In genomic region chr17:8289103-8289397, GRCh38 we compare ENCODE assay signal across 8 cellular contexts. TPM values are rescaled to one million over a fixed set of nuclear protein-coding genes. Genes with fewer than 3 reads are reported as not detected.
DNase-seq lines count a peak whose midpoint lies in the region; ATAC-seq and TF ChIP-seq lines count a peak whose summit lies in the region.

No MANE protein-coding gene starts in this region.

- H4K20me1 ChIP-seq in neural progenitor cell (ENCODE audit: low read depth): no peaks in the 10 kb centered on the region

- H3K4me1 ChIP-seq in endocrine pancreas (ENCODE audit: control insufficient read depth, insufficient read depth, low read length) (no peaks in the 10 kb centered on the region), neural progenitor cell (peaks cover 7% of the 10 kb centered on the region)

- ATAC-seq in GM18873 (IDR thresholded peaks at IDR 0.05; ENCODE audit: low FRiP score, unreplicated experiment) (no peak), HG03571 (IDR thresholded peaks at IDR 0.05; ENCODE audit: unreplicated experiment) (no peak)

- H2AFZ ChIP-seq in neural progenitor cell (replicated peaks): peak overlapping the region; percentile 60

- CTCF ChIA-PET in RWPE1 (lab: Yijun Ruan, JAX): interaction anchor here (0.7 kb wide), 1 partner anchor 27 kb away, joined by 3 read pairs; no protein-coding TSS in a partner anchor

- H3K79me2 ChIP-seq in neural progenitor cell (ENCODE audit: low read depth): no peaks in the 10 kb centered on the region

- peak overlapping the region; percentile 32 for H3K4me3 ChIP-seq in endocrine pancreas (ENCODE audit: control insufficient read depth, insufficient read depth, low read length)
- peak overlapping the region; percentile 59 for H3K4me3 ChIP-seq in neural progenitor cell

- POLR2A ChIA-PET in RWPE1 (lab: Yijun Ruan, JAX; ENCODE audit: low non-redundant PET): interaction anchor here (0.8 to 1.1 kb wide), 2 partner anchors 36 to 40 kb away, joined by 3 to 8 read pairs; partner anchors contain the start of gene PFAS

- no peaks in the 10 kb centered on the region for H3F3A ChIP-seq in neural progenitor cell (ENCODE audit: low read depth)

- H3K9me3 ChIP-seq in endocrine pancreas (ENCODE audit: control insufficient read depth, low read length): no peaks in the 10 kb centered on the region
- no peaks in the 10 kb centered on the region for H3K9me3 ChIP-seq in neural progenitor cell (ENCODE audit: low read depth)

- peak overlapping the region; percentile 76 for H3K4me2 ChIP-seq in neural progenitor cell

- peak overlapping the region; percentile 99 for H3K4me3 Mint-ChIP-seq in activated CD4-positive, alpha-beta T cell treated with anti-CD3 and anti-CD28 coated beads, Interleukin-2, amount 10 ng/mL, durations not matched to agents 24 days and 14 days
- peak overlapping the region; percentile 94 for H3K4me3 Mint-ChIP-seq in neural progenitor cell

- TF ChIP-seq CTCF in RWPE1 (conservative IDR thresholded peaks at IDR 0.05; ENCODE audit: low read depth) (no peak), neural progenitor cell (IDR thresholded peaks at IDR 0.05) (no peak)

- H3K9ac ChIP-seq in endocrine pancreas (ENCODE audit: control insufficient read depth, insufficient read depth, low read length) (peak overlapping the region; percentile 81), neural progenitor cell (no peak overlapping the region)

- H3K36me3 Mint-ChIP-seq in activated CD4-positive, alpha-beta T cell treated with anti-CD3 and anti-CD28 coated beads, Interleukin-2, amount 10 ng/mL, durations not matched to agents 24 days and 14 days (ENCODE audit: low read depth): peaks cover 6% of the 10 kb centered on the region
- peaks cover 5% of the 10 kb centered on the region for H3K36me3 Mint-ChIP-seq in neural progenitor cell

- H3K36me3 ChIP-seq in endocrine pancreas (ENCODE audit: control insufficient read depth, insufficient read depth, low read length) (no peaks in the 10 kb centered on the region), neural progenitor cell (no peaks in the 10 kb centered on the region)

- no peaks in the 10 kb centered on the region for H3K27me3 Mint-ChIP-seq in activated CD4-positive, alpha-beta T cell treated with anti-CD3 and anti-CD28 coated beads, Interleukin-2, amount 10 ng/mL, durations not matched to agents 24 days and 14 days
- peaks cover 11% of the 10 kb centered on the region for H3K27me3 Mint-ChIP-seq in neural progenitor cell (ENCODE audit: insufficient read depth, low read depth)

- H3K27ac ChIP-seq in RWPE1: peak overlapping the region; percentile 84
- H3K27ac ChIP-seq in neural progenitor cell: no peak overlapping the region

- peak; percentile 94 for DNase-seq in activated CD4-positive, alpha-beta T cell treated with anti-CD3 and anti-CD28 coated beads, Interleukin-2, amount 10 ng/mL, durations not matched to agents 24 days and 14 days
- DNase-seq in activated CD4-positive, alpha-beta T cell treated with anti-CD3 and anti-CD28 coated beads, Interleukin-2, amount 50 U/mL, for 4 hours: no peak
- no peak for DNase-seq in RWPE1 (ENCODE audit: low spot score)
- peak; percentile 89 for DNase-seq in neural progenitor cell (ENCODE audit: low spot score)
- no peak for DNase-seq in NCI-H187 treated with DMSO at 0.1 percent for 48 hours (lab: John Stamatoyannopoulos, UW)

- intact Hi-C loops in activated CD4-positive, alpha-beta T cell treated with anti-CD3 and anti-CD28 coated beads, Interleukin-2, amount 10 ng/mL, durations not matched to agents 24 days and 14 days (cut with micrococcal nuclease): loop anchor here (1.0 to 10.0 kb wide), 3 partner anchors 66 to 354 kb away; partner anchors contain the start of genes CNTROB, RPL26 and TRAPPC1

- no peaks in the 10 kb centered on the region for H3K9me3 Mint-ChIP-seq in activated CD4-positive, alpha-beta T cell treated with anti-CD3 and anti-CD28 coated beads, Interleukin-2, amount 10 ng/mL, durations not matched to agents 24 days and 14 days
- H3K9me3 Mint-ChIP-seq in neural progenitor cell: no peaks in the 10 kb centered on the region

- H3K27me3 ChIP-seq in endocrine pancreas (ENCODE audit: control insufficient read depth, insufficient read depth, low read length) (no peaks in the 10 kb centered on the region), neural progenitor cell (no peaks in the 10 kb centered on the region)

- peaks cover 36% of the 10 kb centered on the region for H3K4me1 Mint-ChIP-seq in activated CD4-positive, alpha-beta T cell treated with anti-CD3 and anti-CD28 coated beads, Interleukin-2, amount 10 ng/mL, durations not matched to agents 24 days and 14 days
- peaks cover 18% of the 10 kb centered on the region for H3K4me1 Mint-ChIP-seq in neural progenitor cell

- peak overlapping the region; percentile 96 for H3K27ac Mint-ChIP-seq in activated CD4-positive, alpha-beta T cell treated with anti-CD3 and anti-CD28 coated beads, Interleukin-2, amount 10 ng/mL, durations not matched to agents 24 days and 14 days
- no peak overlapping the region for H3K27ac Mint-ChIP-seq in neural progenitor cell

RNA-seq across cellular contexts. Expression of gene RANGRF, which starts 0.6 kb away (rescaled TPM):
- 57.5 and 66.3 TPM in 2 replicates for total RNA-seq in activated CD4-positive, alpha-beta T cell treated with anti-CD3 and anti-CD28 coated beads, Interleukin-2, amount 10 ng/mL, durations not matched to agents 24 days and 14 days
- total RNA-seq in neural progenitor cell (ENCODE audit: low replicate concordance): 11.9 and 19.9 TPM in 2 replicates

RNA-seq across cellular contexts. Expression of gene SLC25A35, which starts 6.2 kb away (rescaled TPM):
- total RNA-seq in activated CD4-positive, alpha-beta T cell treated with anti-CD3 and anti-CD28 coated beads, Interleukin-2, amount 10 ng/mL, durations not matched to agents 24 days and 14 days: 5.4 and 6.8 TPM in 2 replicates
- 0.67 and 1.1 TPM in 2 replicates for total RNA-seq in neural progenitor cell (ENCODE audit: low replicate concordance)

RNA-seq across cellular contexts. Expression of gene ARHGEF15, which starts 21.0 kb away (rescaled TPM):
- not detected in 2 replicates for total RNA-seq in activated CD4-positive, alpha-beta T cell treated with anti-CD3 and anti-CD28 coated beads, Interleukin-2, amount 10 ng/mL, durations not matched to agents 24 days and 14 days
- 0.07 and 0.50 TPM in 2 replicates for total RNA-seq in neural progenitor cell (ENCODE audit: low replicate concordance)

RNA-seq across cellular contexts. Expression of gene PFAS, which starts 40.0 kb away (rescaled TPM):
- total RNA-seq in activated CD4-positive, alpha-beta T cell treated with anti-CD3 and anti-CD28 coated beads, Interleukin-2, amount 10 ng/mL, durations not matched to agents 24 days and 14 days: 208 and 211 TPM in 2 replicates
- total RNA-seq in neural progenitor cell (ENCODE audit: low replicate concordance): 64.6 and 83.5 TPM in 2 replicates

RNA-seq across cellular contexts. Expression of gene CTC1, which starts 41.2 kb away (rescaled TPM):
- total RNA-seq in activated CD4-positive, alpha-beta T cell treated with anti-CD3 and anti-CD28 coated beads, Interleukin-2, amount 10 ng/mL, durations not matched to agents 24 days and 14 days: 75.0 and 78.7 TPM in 2 replicates
- 6.4 and 10.4 TPM in 2 replicates for total RNA-seq in neural progenitor cell (ENCODE audit: low replicate concordance)

Comparison
In these comparisons a context has a peak if more than half of its experiments do, and no peak if none do; other contexts are left out.
1. DNase-seq: peak in activated CD4-positive, alpha-beta T cell treated with anti-CD3 and anti-CD28 coated beads, Interleukin-2, amount 10 ng/mL, durations not matched to agents 24 days and 14 days (single experiment) and neural progenitor cell (single experiment); none in activated CD4-positive, alpha-beta T cell treated with anti-CD3 and anti-CD28 coated beads, Interleukin-2, amount 50 U/mL, for 4 hours (0 of 2), RWPE1 (single experiment) and NCI-H187 treated with DMSO at 0.1 percent for 48 hours (single experiment).